ENCODE assay signal across 8 cellular contexts in the genomic region with DNA sequence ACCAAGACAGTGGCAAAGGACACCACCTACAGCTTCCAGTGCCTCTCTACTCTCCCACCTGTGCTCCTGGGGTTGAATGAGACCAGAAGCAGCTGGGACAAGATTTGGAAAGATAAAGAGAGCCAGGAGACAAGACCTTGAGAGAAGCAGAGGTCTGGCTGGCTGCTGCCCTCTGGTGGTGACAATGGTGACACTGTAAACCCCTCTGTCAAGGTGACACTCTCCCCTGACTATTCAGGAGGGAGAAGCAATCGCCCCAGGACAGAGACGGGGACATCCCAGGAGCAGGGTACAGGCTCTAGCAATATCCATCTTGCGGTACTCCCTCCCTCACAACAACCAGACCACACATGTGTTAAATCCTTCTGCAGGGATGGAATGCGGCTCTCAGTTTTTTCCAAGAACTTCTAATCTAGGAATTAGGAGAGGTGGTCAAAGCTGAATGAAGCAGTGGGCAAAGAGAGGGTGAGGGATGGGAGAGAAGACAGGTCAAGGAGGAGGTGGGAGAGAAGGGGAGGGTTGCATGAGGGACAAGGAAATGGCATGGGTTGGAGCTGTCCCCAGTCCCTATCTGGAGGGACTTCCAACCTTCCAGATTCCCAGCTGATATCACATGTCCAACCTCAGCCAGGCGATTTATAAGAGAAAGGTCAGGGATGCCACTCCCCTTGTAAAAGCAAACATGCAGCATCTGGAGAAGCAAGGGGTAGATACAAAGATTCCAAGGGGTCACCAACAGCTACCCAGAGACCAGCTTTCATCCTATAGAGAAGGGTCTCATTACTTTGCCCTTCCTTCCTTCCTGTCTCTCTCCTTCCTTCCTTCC. TPM values are rescaled to one million over a fixed set of nuclear protein-coding genes. Genes with fewer than 3 reads are reported as not detected.
DNase-seq lines count a peak whose midpoint lies in the region; ATAC-seq and TF ChIP-seq lines count a peak whose summit lies in the region.

No MANE protein-coding gene starts in this region.

- no peak overlapping the region for H3K4ac ChIP-seq in trophoblast cell (ENCODE audit: low read depth, low read length)

- 0 to 20% methylated on average over 1 to 5 of the region's 5 CpGs for WGBS in gastroesophageal sphincter (ENCODE audit: low coverage in 1 of 2), 2 donors
- no CpG with 5 or more reads among the region's 5 CpGs for WGBS in trophoblast cell (ENCODE audit: extremely low coverage, insufficient coverage, insufficient read length)

- peaks cover 2% of the 10 kb centered on the region; the same call in 1 of the 2 replicates for H3K36me3 ChIP-seq in DND-41 (ENCODE audit: insufficient read depth, low read length)
- no peaks in the 10 kb centered on the region for H3K36me3 ChIP-seq in gastroesophageal sphincter
- H3K36me3 ChIP-seq in trophoblast cell (ENCODE audit: control insufficient read depth in 1 of 2, insufficient read depth in 2 of 2, low read length in 2 of 2) = no peaks in the 10 kb centered on the region

- H4K12ac ChIP-seq in trophoblast cell (ENCODE audit: low read depth, low read length) = no peak overlapping the region

- H3K4me1 ChIP-seq in DND-41 (ENCODE audit: insufficient read depth, low read length) (peaks cover 14% of the 10 kb centered on the region), gastroesophageal sphincter (peaks cover 0 to 42% (median 21%) of the 10 kb centered on the region in 3 donors), trophoblast cell (ENCODE audit: control insufficient read depth in 1 of 2, insufficient read depth in 2 of 2, low read length in 2 of 2) (peaks cover 19 to 21% of the 10 kb centered on the region in 2 experiments)

- no peak for TF ChIP-seq POLR2A in gastroesophageal sphincter (IDR thresholded peaks at IDR 0.05)

- peaks cover 18% of the 10 kb centered on the region for H3K27me3 ChIP-seq in DND-41 (ENCODE audit: insufficient read depth, low read length, poor library complexity)
- H3K27me3 ChIP-seq in gastroesophageal sphincter = peaks cover 74% of the 10 kb centered on the region
- peaks cover 52% of the 10 kb centered on the region for H3K27me3 ChIP-seq in trophoblast cell (ENCODE audit: insufficient read depth, low read length)

- no peak overlapping the region for H3K14ac ChIP-seq in trophoblast cell (ENCODE audit: low read length)

- H3K23ac ChIP-seq in trophoblast cell (ENCODE audit: low read length) = no peak overlapping the region

- H2AFZ ChIP-seq in DND-41 (ENCODE audit: low read depth, low read length) (no peak overlapping the region), trophoblast cell (ENCODE audit: insufficient read depth, low read length, poor library complexity) (no peak overlapping the region)

- no peak overlapping the region for H3K4me3 ChIP-seq in DND-41 (ENCODE audit: low read depth in 1 of 2, low read length in 2 of 2)
- H3K4me3 ChIP-seq in LNCaP clone FGC (ENCODE audit: low read depth, low read length) = no peak overlapping the region
- no peak overlapping the region for H3K4me3 ChIP-seq in gastroesophageal sphincter
- no peak overlapping the region for H3K4me3 ChIP-seq in trophoblast cell (ENCODE audit: low read depth, low read length)

- H3K27ac ChIP-seq in DND-41 (ENCODE audit: low read length) = no peak overlapping the region
- H3K27ac ChIP-seq in gastroesophageal sphincter = no peak overlapping the region
- no peak overlapping the region for H3K27ac ChIP-seq in trophoblast cell (ENCODE audit: low read depth, low read length)

- H3K79me2 ChIP-seq in DND-41 (ENCODE audit: insufficient read depth, low read length) (no peaks in the 10 kb centered on the region), trophoblast cell (ENCODE audit: control insufficient read depth, insufficient read depth, low read length, poor library complexity) (peaks cover 1% of the 10 kb centered on the region)

- DNase-seq in DND-41 = peak; percentile 80
- peak; percentile 31 for DNase-seq in LNCaP clone FGC (ENCODE audit: low read depth)
- peak; percentile 79 for DNase-seq in SK-N-DZ (ENCODE audit: low spot score)
- DNase-seq in activated naive CD4-positive, alpha-beta T cell (lab: John Stamatoyannopoulos, UW) = peak; percentile 37 to 72 (median 62)
- peak; percentile 66 to 83 for DNase-seq in trophoblast cell
- DNase-seq in ureter (ENCODE audit: low spot score) = peak; percentile 73

- H4K91ac ChIP-seq in trophoblast cell (ENCODE audit: low read depth, low read length) = no peak overlapping the region

- peaks cover 3% of the 10 kb centered on the region for H3K79me1 ChIP-seq in trophoblast cell (ENCODE audit: low read length)

- H3K4me2 ChIP-seq in DND-41 (ENCODE audit: insufficient read depth, low read length) (no peak overlapping the region), trophoblast cell (ENCODE audit: low read length) (no peak overlapping the region)

- no peak overlapping the region for H2BK120ac ChIP-seq in trophoblast cell (ENCODE audit: insufficient read depth, low read length, poor library complexity)

- no peak for TF ChIP-seq EP300 in gastroesophageal sphincter (IDR thresholded peaks at IDR 0.05)

- H3K9me3 ChIP-seq in DND-41 (ENCODE audit: insufficient read depth, low read length, severe bottlenecking) (no peaks in the 10 kb centered on the region), gastroesophageal sphincter (no peaks in the 10 kb centered on the region), trophoblast cell (ENCODE audit: insufficient read depth, low read depth, low read length) (peaks cover 11% of the 10 kb centered on the region)

- H2AK5ac ChIP-seq in trophoblast cell (ENCODE audit: low read length) = no peak overlapping the region

- peak; percentile 91 for TF ChIP-seq CTCF in DND-41 (IDR thresholded peaks at IDR 0.05; ENCODE audit: borderline replicate concordance, extremely low read depth, low read length, poor library complexity, severe bottlenecking)
- TF ChIP-seq CTCF in LNCaP clone FGC (IDR thresholded peaks at IDR 0.05; ENCODE audit: control insufficient read depth, extremely low read depth, insufficient read depth) = peak; percentile 89
- TF ChIP-seq CTCF in gastroesophageal sphincter (IDR thresholded peaks at IDR 0.05) = peak in 3 of 4 experiments; percentile 61 to 79 (median 73)

- no peak overlapping the region for H3K18ac ChIP-seq in trophoblast cell (ENCODE audit: low read length)

- H2BK12ac ChIP-seq in trophoblast cell (ENCODE audit: low read length) = no peak overlapping the region

- ATAC-seq in DND-41 (ENCODE audit: insufficient read depth, low read depth) (peak; percentile 76), gastroesophageal sphincter (peak; percentile 38), HG03469 (IDR thresholded peaks at IDR 0.05; ENCODE audit: unreplicated experiment) (no peak)

- peaks cover 4% of the 10 kb centered on the region; the same call in 1 of the 2 replicates for H4K20me1 ChIP-seq in DND-41 (ENCODE audit: insufficient read depth, low read length)

- no peak overlapping the region for H2BK5ac ChIP-seq in trophoblast cell (ENCODE audit: low read depth, low read length, poor library complexity)

- H4K8ac ChIP-seq in trophoblast cell (ENCODE audit: low read depth, low read length) = no peak overlapping the region

- H3K9ac ChIP-seq in DND-41 (ENCODE audit: low read depth, low read length) (no peak overlapping the region), trophoblast cell (ENCODE audit: low read length) (no peak overlapping the region)

RNA-seq across cellular contexts. Expression of a gene that starts 2.9 kb away (rescaled TPM):
- not detected in 2 replicates for polyA plus RNA-seq in SK-N-DZ (2014; cell fraction: cytosol; rRNA removed)
- 0.17 TPM in 1 of 2 replicates, not detected in the other for polyA plus RNA-seq in SK-N-DZ (2014; cell fraction: nucleus; rRNA removed)
- total RNA-seq in gastroesophageal sphincter (under 1 TPM in 3 of 4 donors, not detected in 1; 0.13 to 0.92 (median 0.39) TPM), ureter (0.34 TPM)
- polyA plus RNA-seq in trophoblast cell (2013) = 86.2 and 88.4 TPM in 2 replicates

RNA-seq across cellular contexts. Expression of a gene that starts 17.1 kb away (rescaled TPM):
- 0.12 TPM in 1 of 2 replicates, not detected in the other for polyA plus RNA-seq in SK-N-DZ (2014; cell fraction: cytosol; rRNA removed)
- not detected in 2 replicates for polyA plus RNA-seq in SK-N-DZ (2014; cell fraction: nucleus; rRNA removed)
- total RNA-seq in gastroesophageal sphincter = 1 to 10 TPM; 1.1 to 6.6 (median 5.0) TPM
- 0.15 and 0.21 TPM in 2 replicates for polyA plus RNA-seq in trophoblast cell (2013)
- 15.2 TPM for total RNA-seq in ureter

RNA-seq across cellular contexts. Expression of a gene that starts 17.3 kb away (rescaled TPM):
- polyA plus RNA-seq in SK-N-DZ (2014; cell fraction: cytosol; rRNA removed) = not detected in 2 replicates
- polyA plus RNA-seq in SK-N-DZ (2014; cell fraction: nucleus; rRNA removed) = not detected in 2 replicates
- total RNA-seq in gastroesophageal sphincter (1 to 10 TPM in 2 of 4 donors, not detected in 2; 1.2 TPM), ureter (2.9 TPM)
- 0.23 and 0.24 TPM in 2 replicates for polyA plus RNA-seq in trophoblast cell (2013)
